In genomic region chr7:44921607-44922350, GRCh38 we compare ENCODE assay signal across 8 cellular contexts. TPM values are rescaled to one million over a fixed set of nuclear protein-coding genes. Genes with fewer than 3 reads are reported as not detected.
DNase-seq lines count a peak whose midpoint lies in the region; ATAC-seq lines count a peak whose summit lies in the region.

No MANE protein-coding gene starts in this region.

- peak overlapping the region; percentile 47 for H3K27ac Mint-ChIP-seq in activated CD4-positive, alpha-beta T cell treated with anti-CD3 and anti-CD28 coated beads for 36 hours
- no peak overlapping the region for H3K27ac Mint-ChIP-seq in central memory CD8-positive, alpha-beta T cell (ENCODE audit: low read depth)

- ATAC-seq in HG03108 (IDR thresholded peaks at IDR 0.05; ENCODE audit: unreplicated experiment): peak; percentile 70
- ATAC-seq in activated CD4-positive, alpha-beta T cell treated with anti-CD3 and anti-CD28 coated beads for 36 hours: peak; percentile 99
- ATAC-seq in central memory CD8-positive, alpha-beta T cell (replicated peaks; ENCODE audit: extremely low read depth, poor library complexity, severe bottlenecking): peak; percentile 95
- ATAC-seq in left colon: peak; percentile 94

- intact Hi-C loops in activated CD4-positive, alpha-beta T cell treated with anti-CD3 and anti-CD28 coated beads for 36 hours (cut with DNase I, micrococcal nuclease): loop anchor here (1.0 to 5.0 kb wide), 8 partner anchors 36 to 333 kb away; partner anchors contain the start of genes PPIA (in 2 of the 2) and PURB (in 2 of the 2)
- intact Hi-C loops in left colon (cut with DNase I, micrococcal nuclease): loop anchor here in 1 of 2 donors (5.0 kb wide), 1 partner anchor 64 kb away; no protein-coding TSS in a partner anchor

- no peaks in the 10 kb centered on the region for H3K9me3 Mint-ChIP-seq in activated CD4-positive, alpha-beta T cell treated with anti-CD3 and anti-CD28 coated beads for 36 hours (ENCODE audit: low read depth)
- H3K9me3 Mint-ChIP-seq in central memory CD8-positive, alpha-beta T cell: no peaks in the 10 kb centered on the region

- POLR2A ChIA-PET in activated CD4-positive, alpha-beta T cell treated with anti-CD3 and anti-CD28 coated beads for 36 hours (lab: Charles Lee): no interaction called here

- DNase-seq in NCI-H1417 (lab: John Stamatoyannopoulos, UW) (peak; percentile 44 to 75 (median 48)), NCI-H1417 treated with DMSO at 0.1 percent for 48 hours (lab: John Stamatoyannopoulos, UW) (no peak), NCI-H460 (ENCODE audit: extremely low read depth, low read depth) (peak; percentile 78), left colon (peak; percentile 80 to 97)
- DNase-seq in activated CD4-positive, alpha-beta T cell treated with anti-CD3 and anti-CD28 coated beads for 36 hours: peak; percentile 99
- DNase-seq in central memory CD8-positive, alpha-beta T cell (ENCODE audit: low spot score in 2 of 2): peak; percentile 86 to 98
- peak; percentile 99 to 100 for DNase-seq in stimulated activated CD4-positive, alpha-beta T cell treated with anti-CD3 and anti-CD28 coated beads, Interleukin-2, amount 100 ng/mL, for 48 hours

- H3K36me3 Mint-ChIP-seq in activated CD4-positive, alpha-beta T cell treated with anti-CD3 and anti-CD28 coated beads for 36 hours (ENCODE audit: low read depth): no peaks in the 10 kb centered on the region
- H3K36me3 Mint-ChIP-seq in central memory CD8-positive, alpha-beta T cell (ENCODE audit: insufficient read depth): no peaks in the 10 kb centered on the region

- no peak overlapping the region for H3K4me3 Mint-ChIP-seq in activated CD4-positive, alpha-beta T cell treated with anti-CD3 and anti-CD28 coated beads for 36 hours
- H3K4me3 Mint-ChIP-seq in central memory CD8-positive, alpha-beta T cell: no peak overlapping the region

- peaks cover under 1% of the 10 kb centered on the region for H3K27me3 Mint-ChIP-seq in activated CD4-positive, alpha-beta T cell treated with anti-CD3 and anti-CD28 coated beads for 36 hours
- H3K27me3 Mint-ChIP-seq in central memory CD8-positive, alpha-beta T cell: no peaks in the 10 kb centered on the region

- peaks cover 15% of the 10 kb centered on the region for H3K4me1 Mint-ChIP-seq in activated CD4-positive, alpha-beta T cell treated with anti-CD3 and anti-CD28 coated beads for 36 hours
- H3K4me1 Mint-ChIP-seq in central memory CD8-positive, alpha-beta T cell: peaks cover 5% of the 10 kb centered on the region

- CTCF ChIA-PET in activated CD4-positive, alpha-beta T cell treated with anti-CD3 and anti-CD28 coated beads for 36 hours (lab: Charles Lee): interaction anchor here (0.6 to 4.6 kb wide), 14 partner anchors 19 to 356 kb away, joined by 3 to 32 read pairs (median 4); no protein-coding TSS in a partner anchor

RNA-seq across cellular contexts. Expression of gene PURB, which starts 36.4 kb away (rescaled TPM):
- total RNA-seq in NCI-H460 (2014; rRNA removed; shearing (Covaris generic)): 16.2 and 17.9 TPM in 2 replicates
- polyA plus RNA-seq in NCI-H460 (2014; cell fraction: nucleus; rRNA removed): 22.9 and 29.4 TPM in 2 replicates
- 10 to 100 TPM; 18.8 to 20.8 TPM for total RNA-seq in activated CD4-positive, alpha-beta T cell treated with anti-CD3 and anti-CD28 coated beads for 36 hours
- 10 to 100 TPM; 19.7 to 20.9 TPM for total RNA-seq in left colon

RNA-seq across cellular contexts. Expression of gene MYO1G, which starts 57.0 kb away (rescaled TPM):
- 0.07 TPM in 1 of 2 replicates, not detected in the other for total RNA-seq in NCI-H460 (2014; rRNA removed; shearing (Covaris generic))
- 0.81 TPM in 1 of 2 replicates, not detected in the other for polyA plus RNA-seq in NCI-H460 (2014; cell fraction: nucleus; rRNA removed)
- 100 to 1,000 TPM; 369 to 376 TPM for total RNA-seq in activated CD4-positive, alpha-beta T cell treated with anti-CD3 and anti-CD28 coated beads for 36 hours
- 1 to 10 TPM; 2.6 to 4.2 TPM for total RNA-seq in left colon

Comparison
In these comparisons a context has a peak if more than half of its experiments do, and no peak if none do; other contexts are left out.
1. RNA of gene MYO1G, which starts 57.0 kb away (total RNA-seq): 369 to 376 TPM in activated CD4-positive, alpha-beta T cell treated with anti-CD3 and anti-CD28 coated beads for 36 hours; 2.6 to 4.2 TPM in left colon and 0.07 TPM in NCI-H460; every median in the first group is over 10 times any median in the second.
2. Peak in every context shown above with its lines, with median percentiles within 50 percentile points of each other: ATAC-seq.